Comparison of ENCODE assay signal across 8 cellular contexts in the genomic region with DNA sequence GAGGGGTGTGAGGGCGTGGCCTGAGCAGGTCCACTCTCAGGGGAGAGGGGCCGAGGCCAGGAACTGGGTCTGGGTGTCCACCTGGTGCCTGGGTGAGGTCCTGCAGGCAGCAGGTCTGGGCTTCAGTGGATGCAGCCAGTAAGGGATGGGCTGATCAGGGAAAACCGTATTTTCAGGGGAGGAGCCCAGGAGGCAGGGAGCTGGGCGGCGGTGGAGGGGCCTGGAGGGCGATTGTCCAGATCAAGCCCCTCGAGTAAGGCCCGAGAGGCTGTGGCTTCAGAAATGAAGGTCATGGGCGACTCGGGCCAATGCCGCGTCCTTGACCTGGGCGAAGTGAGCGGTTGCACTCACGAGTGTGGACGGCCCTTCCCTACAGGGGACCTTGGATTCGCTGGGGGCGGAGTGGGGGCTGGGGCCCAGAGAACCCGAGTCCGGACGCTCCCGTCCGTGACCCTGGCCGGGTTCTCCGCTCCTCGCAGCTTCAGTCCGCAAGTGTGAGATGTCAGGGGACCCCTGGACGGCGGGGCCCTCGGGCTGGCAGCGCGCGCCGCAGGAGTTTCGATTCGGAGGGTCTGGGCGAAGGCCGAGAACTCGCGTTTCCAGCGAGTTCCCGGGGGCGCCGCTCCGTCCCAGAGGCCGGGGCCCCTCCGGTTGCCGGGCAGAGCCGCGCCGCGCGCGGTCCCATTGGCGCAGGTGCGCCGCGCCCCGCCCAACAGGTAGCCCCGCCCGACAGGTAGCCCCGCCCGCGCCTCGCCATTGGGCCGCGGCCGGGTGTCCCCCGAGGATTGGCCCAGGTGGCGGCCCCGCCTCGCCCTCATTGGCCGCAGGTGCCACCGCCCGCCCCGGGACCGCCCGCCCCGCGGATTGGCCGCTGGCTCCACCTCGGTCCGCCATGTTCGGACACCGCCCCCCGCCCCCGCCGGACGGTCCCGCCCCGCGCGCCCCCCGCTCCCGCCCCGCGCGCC. TPM values are rescaled to one million over a fixed set of nuclear protein-coding genes. Genes with fewer than 3 reads are reported as not detected.
DNase-seq lines count a peak whose midpoint lies in the region; ATAC-seq lines count a peak whose summit lies in the region.

Gene PRKCZ (plus strand): TSS at position 895 of the 965 bp plus-strand sequence. CDS start 220 bp downstream, outside the sequence.

- peak within 1 kb of the TSS; percentile 65 to 72 (median 69) for H3K27ac Mint-ChIP-seq in CD4-positive, CD25-positive, alpha-beta regulatory T cell

- DNase-seq in CD4-positive, CD25-positive, alpha-beta regulatory T cell: peak; percentile 89 to 93 (median 92)
- peak; percentile 92 for DNase-seq in NCI-H2171 (lab: John Stamatoyannopoulos, UW)
- peak; percentile 87 for DNase-seq in activated CD4-positive, alpha-beta T cell treated with anti-CD3 and anti-CD28 coated beads, Interleukin-2, amount 50 U/mL, for 24 hours (ENCODE audit: low read depth in 1 of 2, low spot score in 1 of 2)
- DNase-seq in dermis microvascular lymphatic vessel endothelial cell (ENCODE audit: low read depth in 2 of 2): peak; percentile 51 to 71
- peak; percentile 21 for DNase-seq in medulla oblongata (ENCODE audit: extremely low spot score)
- peak; percentile 92 for DNase-seq in stimulated activated CD8-positive, alpha-beta memory T cell treated with anti-CD3 and anti-CD28 coated beads, Interleukin-15, amount 100 ng/mL, for 48 hours (ENCODE audit: low read depth in 2 of 2)
- no peak for DNase-seq in AG08396 (ENCODE audit: low spot score)

- H3K4me3 Mint-ChIP-seq in CD4-positive, CD25-positive, alpha-beta regulatory T cell: peak within 1 kb of the TSS; percentile 86 to 92 (median 88)

- H3K27me3 Mint-ChIP-seq in CD4-positive, CD25-positive, alpha-beta regulatory T cell: peaks cover 5% of the 10 kb centered on the region

- peaks cover 32% of the 10 kb centered on the region for H3K4me1 ChIP-seq in CD4-positive, CD25-positive, alpha-beta regulatory T cell (ENCODE audit: control insufficient read depth, insufficient read depth, low read length, poor library complexity, severe bottlenecking)

- H3K9me3 Mint-ChIP-seq in CD4-positive, CD25-positive, alpha-beta regulatory T cell: no peaks in the 10 kb centered on the region

- no peaks in the 10 kb centered on the region for H3K9me3 ChIP-seq in CD4-positive, CD25-positive, alpha-beta regulatory T cell (ENCODE audit: control insufficient read depth in 2 of 2, low read length in 2 of 2)

- peak within 1 kb of the TSS; percentile 47 for H3K27ac ChIP-seq in CD4-positive, CD25-positive, alpha-beta regulatory T cell (ENCODE audit: insufficient read depth, low read length, poor library complexity, severe bottlenecking)

- peak within 1 kb of the TSS; percentile 43 for H3K4me3 ChIP-seq in CD4-positive, CD25-positive, alpha-beta regulatory T cell (ENCODE audit: low read depth, low read length)

- H3K36me3 Mint-ChIP-seq in CD4-positive, CD25-positive, alpha-beta regulatory T cell: no peaks in the 10 kb centered on the region

- no peaks in the 10 kb centered on the region for H3K27me3 ChIP-seq in CD4-positive, CD25-positive, alpha-beta regulatory T cell (ENCODE audit: control insufficient read depth, insufficient read depth, low read length)

- ATAC-seq in CD4-positive, CD25-positive, alpha-beta regulatory T cell (ENCODE audit: low read depth in 2 of 2): peak; percentile 98
- ATAC-seq in GM21723 (IDR thresholded peaks at IDR 0.05; ENCODE audit: unreplicated experiment): peak; percentile 77

- peaks cover 0 to 28% (median 14%) of the 10 kb centered on the region in 4 donors for H3K4me1 Mint-ChIP-seq in CD4-positive, CD25-positive, alpha-beta regulatory T cell

- H3K36me3 ChIP-seq in CD4-positive, CD25-positive, alpha-beta regulatory T cell (ENCODE audit: control insufficient read depth, insufficient read depth, low read length): no peaks in the 10 kb centered on the region

RNA-seq across cellular contexts. Expression of gene PRKCZ, which starts in this region (rescaled TPM):
- 42.7 TPM for total RNA-seq in CD4-positive, CD25-positive, alpha-beta regulatory T cell
- polyA plus RNA-seq in CD4-positive, CD25-positive, alpha-beta regulatory T cell: 10 to 100 TPM; 11.0 to 13.9 (median 12.5) TPM
- 23.8 and 24.0 TPM in 2 replicates for total RNA-seq in dermis microvascular lymphatic vessel endothelial cell
